Comparison of ENCODE assay signal across 19 cellular contexts in genomic region chr3:55751730-55752129, GRCh38.
DNase-seq lines count a peak whose midpoint lies in the region; ATAC-seq, FAIRE-seq and TF ChIP-seq lines count a peak whose summit lies in the region.
"Had no signal": no experiment of that assay in that cellular context is flagged by ENCODE, and none has a peak within 500 bp of the region (broad histone marks: within the 10 kb centered on the region; RNA-seq: fewer than 3 reads in every experiment).

No MANE protein-coding gene starts in this region.

- SMC1A ChIA-PET in GM12878 (lab: Charles Lee; ENCODE audit: uncharacterized antibody, unreplicated experiment), result interaction anchor here (1.2 kb wide), 1 partner anchor 11 kb away, joined by 3 read pairs; no protein-coding TSS in a partner anchor

- H3K4me1 Mint-ChIP-seq in activated naive CD8-positive, alpha-beta T cell treated with anti-CD3 and anti-CD28 coated beads, Interleukin-2, amount 10 ng/mL, durations not matched to agents 7 days and 5 days, result no peaks in the 10 kb centered on the region
- H3K4me1 Mint-ChIP-seq in activated naive CD8-positive, alpha-beta T cell treated with anti-CD3 and anti-CD28 coated beads for 36 hours, result no peaks in the 10 kb centered on the region
- H3K4me1 Mint-ChIP-seq: B cell had no signal

- H3K9me3 Mint-ChIP-seq in activated naive CD8-positive, alpha-beta T cell treated with anti-CD3 and anti-CD28 coated beads, Interleukin-2, amount 10 ng/mL, durations not matched to agents 7 days and 5 days, result no peaks in the 10 kb centered on the region
- H3K9me3 Mint-ChIP-seq in activated naive CD8-positive, alpha-beta T cell treated with anti-CD3 and anti-CD28 coated beads for 36 hours, result no peaks in the 10 kb centered on the region
- H3K9me3 Mint-ChIP-seq: CD8-positive, alpha-beta T cell had no signal

- no peaks in the 10 kb centered on the region for H4K20me1 ChIP-seq in GM12878 (ENCODE audit: control insufficient read depth, insufficient read depth)
- H4K20me1 ChIP-seq: BLaER1 treated with 17β-estradiol and CSF1 and Interleukin-3, amounts not matched to agents 10 nM and 100 nM had no signal

- intact Hi-C loops in GM12878 (cut with micrococcal nuclease; ENCODE audit: unreplicated experiment), result no loop called here

- no peaks in the 10 kb centered on the region for H3K27me3 Mint-ChIP-seq in activated naive CD8-positive, alpha-beta T cell treated with anti-CD3 and anti-CD28 coated beads, Interleukin-2, amount 10 ng/mL, durations not matched to agents 7 days and 5 days
- no peaks in the 10 kb centered on the region for H3K27me3 Mint-ChIP-seq in activated naive CD8-positive, alpha-beta T cell treated with anti-CD3 and anti-CD28 coated beads for 36 hours
- H3K27me3 Mint-ChIP-seq: B cell had no signal

- no peak for TF ChIP-seq CTCF in GM12878 (IDR thresholded peaks at IDR 0.05 in 2 of 3, conservative IDR thresholded peaks at IDR 0.05 in 1 of 3; ENCODE audit: control insufficient read depth in 2 of 3, extremely low read depth in 1 of 3, insufficient read depth in 1 of 3, low read depth in 3 of 3, low read length in 3 of 3)
- no peak for TF ChIP-seq CTCF in foreskin fibroblast (IDR thresholded peaks at IDR 0.05; ENCODE audit: low read depth, low read length)

- H3K9me3 ChIP-seq in GM12878 (replicated peaks; ENCODE audit: control insufficient read depth, insufficient read depth, low read length), result no peaks in the 10 kb centered on the region

- TF ChIP-seq POLR2A in GM12878 (IDR thresholded peaks at IDR 0.05; ENCODE audit: low read depth, low read length), result no peak

- no peak for ATAC-seq in activated naive CD8-positive, alpha-beta T cell treated with anti-CD3 and anti-CD28 coated beads, Interleukin-2, amount 10 ng/mL, durations not matched to agents 7 days and 5 days (ENCODE audit: low read depth)
- ATAC-seq in GM12878, result no peak
- ATAC-seq: CD8-positive, alpha-beta T cell; GM23338 had no signal

- no peak for TF ChIP-seq EP300 in GM12878 (IDR thresholded peaks at IDR 0.05; ENCODE audit: borderline replicate concordance in 1 of 2, control insufficient read depth in 1 of 2, low read depth in 2 of 2, low read length in 2 of 2)

- POLR2A ChIA-PET in activated naive CD8-positive, alpha-beta T cell treated with anti-CD3 and anti-CD28 coated beads, Interleukin-2, amount 10 ng/mL, durations not matched to agents 7 days and 5 days (lab: Charles Lee), result no interaction called here
- POLR2A ChIA-PET in GM12878 (lab: Charles Lee), result no interaction called here

- no peak for FAIRE-seq in GM12878 (lab: Jason Lieb, UNC)
- FAIRE-seq: GM12892, H54 had no signal

- no peak for DNase-seq in activated naive CD8-positive, alpha-beta T cell treated with anti-CD3 and anti-CD28 coated beads, Interleukin-2, amount 10 ng/mL, durations not matched to agents 7 days and 5 days
- DNase-seq in activated naive CD8-positive, alpha-beta T cell treated with anti-CD3 and anti-CD28 coated beads for 36 hours, result no peak
- no peak for DNase-seq in GM12878 (ENCODE audit: low read depth, low spot score)
- peak; percentile 7 for DNase-seq in renal cortical epithelial cell (ENCODE audit: low read depth)
- DNase-seq in foreskin fibroblast, result no peak
- DNase-seq in NCI-H1694 treated with DMSO at 0.1 percent for 48 hours (lab: John Stamatoyannopoulos, UW), result no peak
- DNase-seq in middle frontal gyrus (ENCODE audit: extremely low spot score, low spot score), result no peak
- DNase-seq: 8988T; Calu3; CD8-positive, alpha-beta T cell; DMS79 treated with DMSO at 0.1 percent for 48 hours; EL; HCEC 1CT had no signal

- no peak overlapping the region for H3K27ac ChIP-seq in GM12878 (ENCODE audit: control insufficient read depth, insufficient read depth)
- H3K27ac ChIP-seq: BLaER1 treated with 17β-estradiol and CSF1 and Interleukin-3, amounts not matched to agents 10 nM and 100 nM; HL-60 had no signal

- 0% methylated on average over 1 of the region's 1 CpG for WGBS in GM12878 (ENCODE audit: insufficient coverage, insufficient replicate concordance, low lambda C conversion rate, missing lambda C conversion rate)

- H3K4me3 ChIP-seq in GM12878 (no peak overlapping the region), foreskin fibroblast (ENCODE audit: low read depth in 1 of 2, low read length in 2 of 2) (no peak overlapping the region)
- H3K4me3 ChIP-seq: BLaER1 treated with 17β-estradiol and CSF1 and Interleukin-3, amounts not matched to agents 10 nM and 100 nM; GM23338 had no signal

- no peak for TF ChIP-seq RAD21 in GM12878 (IDR thresholded peaks at IDR 0.05; ENCODE audit: insufficient read depth, low read depth, low read length)

- H2AFZ ChIP-seq in GM12878 (ENCODE audit: control insufficient read depth, low read depth, low read length), result no peak overlapping the region
- H2AFZ ChIP-seq: GM23338 had no signal

- H3K4me3 Mint-ChIP-seq in activated naive CD8-positive, alpha-beta T cell treated with anti-CD3 and anti-CD28 coated beads, Interleukin-2, amount 10 ng/mL, durations not matched to agents 7 days and 5 days, result no peak overlapping the region
- no peak overlapping the region for H3K4me3 Mint-ChIP-seq in activated naive CD8-positive, alpha-beta T cell treated with anti-CD3 and anti-CD28 coated beads for 36 hours
- H3K4me3 Mint-ChIP-seq: B cell; CD8-positive, alpha-beta T cell; GM23338 had no signal

- RAD21 ChIA-PET in GM12878 (lab: Charles Lee; ENCODE audit: unreplicated experiment), result no interaction called here

- no peaks in the 10 kb centered on the region for H3K27me3 ChIP-seq in GM12878 (replicated peaks in 1 of 2; ENCODE audit: control insufficient read depth in 2 of 2, insufficient read depth in 2 of 2, low read length in 1 of 2)
- H3K27me3 ChIP-seq: BLaER1 treated with 17β-estradiol and CSF1 and Interleukin-3, amounts not matched to agents 10 nM and 100 nM had no signal

- H3K79me2 ChIP-seq in GM12878 (ENCODE audit: control insufficient read depth, insufficient read depth, low read length), result no peaks in the 10 kb centered on the region

- BruUV-seq in GM12878 (replicated peaks; lab: Mats Ljungman, UMichigan), result no TSS peak

- H3K9ac ChIP-seq in GM12878 (ENCODE audit: control insufficient read depth, insufficient read depth, low read length), result no peak overlapping the region
- H3K9ac ChIP-seq: BLaER1 treated with 17β-estradiol and CSF1 and Interleukin-3, amounts not matched to agents 10 nM and 100 nM had no signal

- no peaks in the 10 kb centered on the region for H3K36me3 Mint-ChIP-seq in activated naive CD8-positive, alpha-beta T cell treated with anti-CD3 and anti-CD28 coated beads, Interleukin-2, amount 10 ng/mL, durations not matched to agents 7 days and 5 days
- no peaks in the 10 kb centered on the region for H3K36me3 Mint-ChIP-seq in activated naive CD8-positive, alpha-beta T cell treated with anti-CD3 and anti-CD28 coated beads for 36 hours
- H3K36me3 Mint-ChIP-seq: CD8-positive, alpha-beta T cell had no signal

- in situ Hi-C loops in GM12878 (cut with MboI), result no loop called here

- H3K27ac Mint-ChIP-seq in activated naive CD8-positive, alpha-beta T cell treated with anti-CD3 and anti-CD28 coated beads, Interleukin-2, amount 10 ng/mL, durations not matched to agents 7 days and 5 days, result peak overlapping the region; percentile 23
- no peak overlapping the region for H3K27ac Mint-ChIP-seq in activated naive CD8-positive, alpha-beta T cell treated with anti-CD3 and anti-CD28 coated beads for 36 hours
- H3K27ac Mint-ChIP-seq: B cell; CD8-positive, alpha-beta T cell; GM23338 had no signal

- CTCF ChIA-PET in GM12878 (lab: Yijun Ruan, JAX), result no interaction called here

- no peak overlapping the region for H3K4me2 ChIP-seq in GM12878 (ENCODE audit: control insufficient read depth, insufficient read depth)
- H3K4me2 ChIP-seq: BLaER1 treated with 17β-estradiol and CSF1 and Interleukin-3, amounts not matched to agents 10 nM and 100 nM; GM23338 had no signal

- H3K36me3 ChIP-seq in GM12878 (ENCODE audit: control insufficient read depth in 2 of 2, insufficient read depth in 2 of 2, low read length in 1 of 2), result no peaks in the 10 kb centered on the region
- H3K36me3 ChIP-seq: BLaER1 treated with 17β-estradiol and CSF1 and Interleukin-3, amounts not matched to agents 10 nM and 100 nM had no signal

- no peaks in the 10 kb centered on the region for H3K4me1 ChIP-seq in GM12878 (ENCODE audit: control insufficient read depth, insufficient read depth, low read length)
- H3K4me1 ChIP-seq: BLaER1 treated with 17β-estradiol and CSF1 and Interleukin-3, amounts not matched to agents 10 nM and 100 nM had no signal

TF ChIP-seq in GM12878, 131 proteins besides CTCF, POLR2A, EP300 and RAD21:
- TF ChIP-seq DPF2 (IDR thresholded peaks at IDR 0.05), result no peak
- TF ChIP-seq LARP7 (IDR thresholded peaks at IDR 0.05), result no peak
- peak; percentile 48; the same call in 1 of the 2 replicates for TF ChIP-seq SPI1 (IDR thresholded peaks at IDR 0.05; ENCODE audit: borderline replicate concordance, insufficient read depth, low read depth, low read length)
- TF ChIP-seq POU2F2 (IDR thresholded peaks at IDR 0.05; ENCODE audit: borderline replicate concordance, low read depth, low read length), result no peak
- TF ChIP-seq EED (IDR thresholded peaks at IDR 0.05; ENCODE audit: low read depth), result no peak
TF ChIP-seq in GM12878: peak in this region for 1.
